Comparison of ENCODE assay signal across 9 cellular contexts in genomic region chr19:47280183-47280797, GRCh38. TPM values are rescaled to one million over a fixed set of nuclear protein-coding genes. Genes with fewer than 3 reads are reported as not detected.
A peak's percentile ranks its signal among the peaks of the same experiment; 100 is the strongest.
DNase-seq lines count a peak whose midpoint lies in the region; ATAC-seq, FAIRE-seq and TF ChIP-seq lines count a peak whose summit lies in the region.
"Had no signal": no experiment of that assay in that cellular context is flagged by ENCODE, and none has a peak within 500 bp of the region (broad histone marks: within the 10 kb centered on the region; RNA-seq: fewer than 3 reads in every experiment).

No MANE protein-coding gene starts in this region.

- H2BK15ac ChIP-seq in H9 (ENCODE audit: low read depth, low read length): no peak overlapping the region

- no peak overlapping the region for H3K56ac ChIP-seq in H9 (ENCODE audit: insufficient read length, low read depth, low read length)

- H4K5ac ChIP-seq in H9 (ENCODE audit: insufficient read length, low read depth, low read length): no peak overlapping the region

- BruUV-seq in endothelial cell of umbilical vein (replicated peaks; lab: Mats Ljungman, UMichigan): no TSS peak

- POLR2A ChIA-PET in activated CD4-positive, alpha-beta T cell treated with anti-CD3 and anti-CD28 coated beads for 36 hours (lab: Charles Lee): no interaction called here
- POLR2A ChIA-PET in endothelial cell of umbilical vein (lab: Charles Lee): no interaction called here

- H3K4me2 ChIP-seq in H9 (ENCODE audit: insufficient read depth, insufficient read length, low read length): no peak overlapping the region
- H3K4me2 ChIP-seq in endothelial cell of umbilical vein (ENCODE audit: insufficient read depth, low read length): no peak overlapping the region

- H3K79me2 ChIP-seq in H9 (ENCODE audit: insufficient read depth, low read length) (no peaks in the 10 kb centered on the region), endothelial cell of umbilical vein (ENCODE audit: control insufficient read depth, insufficient read depth, low read length) (no peaks in the 10 kb centered on the region)

- H3K4ac ChIP-seq in H9 (ENCODE audit: low read depth, low read length): no peak overlapping the region

- no peak overlapping the region for H2BK5ac ChIP-seq in H9 (ENCODE audit: insufficient read length, low read length)

- H3K9ac ChIP-seq in H9 (ENCODE audit: extremely low read depth, insufficient read length, low read length) (no peak overlapping the region), endothelial cell of umbilical vein (replicated peaks; ENCODE audit: extremely low read depth, insufficient read depth, low read length) (no peak overlapping the region)

- H2AK5ac ChIP-seq in H9 (ENCODE audit: insufficient read length, low read length): no peak overlapping the region

- CTCF ChIA-PET in activated CD4-positive, alpha-beta T cell treated with anti-CD3 and anti-CD28 coated beads for 36 hours (lab: Charles Lee): interaction anchor here (0.6 kb wide), 1 partner anchor 102 kb away, joined by 4 read pairs; no protein-coding TSS in a partner anchor
- CTCF ChIA-PET in endothelial cell of umbilical vein (lab: Charles Lee): interaction anchor here (0.8 to 1.2 kb wide), 4 partner anchors 11 to 148 kb away, joined by 3 to 6 read pairs (median 3); partner anchors contain the start of gene DHX34

- no peaks in the 10 kb centered on the region for H3K27me3 ChIP-seq in H9 (ENCODE audit: insufficient read depth, low read length)
- H3K27me3 ChIP-seq in endothelial cell of umbilical vein (ENCODE audit: control insufficient read depth in 2 of 2, insufficient read depth in 2 of 2, low read length in 2 of 2): no peaks in the 10 kb centered on the region
- H3K27me3 ChIP-seq in left lung: no peaks in the 10 kb centered on the region

- H3K27ac ChIP-seq in H9 (ENCODE audit: insufficient read length, low read depth, low read length): no peak overlapping the region
- no peak overlapping the region for H3K27ac ChIP-seq in endothelial cell of umbilical vein (ENCODE audit: insufficient read depth, low read depth, low read length)
- no peak overlapping the region for H3K27ac ChIP-seq in left lung

- H4K91ac ChIP-seq in H9 (ENCODE audit: insufficient read length, low read depth, low read length): no peak overlapping the region

- H3K4me3 Mint-ChIP-seq in H9: 0 out of 5 replicates have a peak overlapping the region, but pooled peaks of 1 of the 2 experiments have one; percentile 46
- no peak overlapping the region for H3K4me3 Mint-ChIP-seq in activated CD4-positive, alpha-beta T cell treated with anti-CD3 and anti-CD28 coated beads for 36 hours
- H3K4me3 Mint-ChIP-seq: dendritic cell treated with granulocyte-macrophage colony-stimulating factor and Interleukin-4, amounts not matched to agents 40 ng/mL and 50 ng/mL, for 4 days had no signal

- no peak for FAIRE-seq in endothelial cell of umbilical vein (lab: Jason Lieb, UNC)

- intact Hi-C loops in activated CD4-positive, alpha-beta T cell treated with anti-CD3 and anti-CD28 coated beads for 36 hours (cut with DNase I, micrococcal nuclease): loop anchor here in 1 of 2 experiments (5.0 kb wide), 2 partner anchors 112 to 427 kb away; no protein-coding TSS in a partner anchor
- intact Hi-C loops in endothelial cell of umbilical vein (cut with micrococcal nuclease) (loop anchor here (5.0 kb wide), 1 partner anchor 427 kb away; no protein-coding TSS in a partner anchor), left lung (cut with DNase I) (no loop called here)

- H4K8ac ChIP-seq in H9 (replicated peaks; ENCODE audit: insufficient read length, low read depth, low read length): no peak overlapping the region

- no peak overlapping the region for H2BK120ac ChIP-seq in H9 (ENCODE audit: low read depth, low read length, poor library complexity, severe bottlenecking)

- H3K36me3 Mint-ChIP-seq in H9 (ENCODE audit: insufficient read depth in 1 of 3, low read depth in 3 of 3): peaks cover 2 to 11% (median 6%) of the 10 kb centered on the region in 3 experiments; a peak in 4 of 7 replicates
- H3K36me3 Mint-ChIP-seq in activated CD4-positive, alpha-beta T cell treated with anti-CD3 and anti-CD28 coated beads for 36 hours (ENCODE audit: low read depth): peaks cover 9% of the 10 kb centered on the region

- H3K4me3 ChIP-seq in endothelial cell of umbilical vein (replicated peaks in 1 of 3; ENCODE audit: insufficient read depth in 1 of 3, low read depth in 1 of 3, low read length in 3 of 3) (no peak overlapping the region), left lung (no peak overlapping the region)

- DNase-seq in ACHN (peak; percentile 55), H9 (peak; percentile 85), endothelial cell of umbilical vein (ENCODE audit: low read depth, low spot score) (peak; percentile 23), left lung (no peak)
- peak; percentile 81 for DNase-seq in activated CD4-positive, alpha-beta T cell treated with anti-CD3 and anti-CD28 coated beads for 36 hours
- peak; percentile 46 for DNase-seq in stimulated activated CD4-positive, alpha-beta T cell treated with anti-CD3 and anti-CD28 coated beads, Interleukin-1b, Interleukin-23, amount 100 ng/mL, for 4 hours (ENCODE audit: low read depth in 2 of 2)

- peak; percentile 71 for TF ChIP-seq CTCF in H9 (conservative IDR thresholded peaks at IDR 0.05)
- TF ChIP-seq CTCF in endothelial cell of umbilical vein (IDR thresholded peaks at IDR 0.05; ENCODE audit: extremely low read depth in 1 of 2, insufficient read depth in 1 of 2, low read depth in 1 of 2, low read length in 2 of 2): peak; percentile 38 to 58
- TF ChIP-seq CTCF in left lung (IDR thresholded peaks at IDR 0.05): peak in 1 of 2 donors; percentile 30

- H3K9me3 ChIP-seq in H9 (ENCODE audit: control insufficient read depth, low read depth, low read length): no peaks in the 10 kb centered on the region
- H3K9me3 ChIP-seq in endothelial cell of umbilical vein (replicated peaks; ENCODE audit: control insufficient read depth, insufficient read depth, low read length): no peaks in the 10 kb centered on the region
- no peaks in the 10 kb centered on the region for H3K9me3 ChIP-seq in left lung

- H3K9me1 ChIP-seq in endothelial cell of umbilical vein (replicated peaks; ENCODE audit: control insufficient read depth, extremely low read depth, insufficient read depth, low read length): no peaks in the 10 kb centered on the region

- no peak overlapping the region for H3K18ac ChIP-seq in H9 (ENCODE audit: insufficient read length, low read depth, low read length)

- dilution Hi-C loops in endothelial cell of umbilical vein (cut with MboI; ENCODE audit: extremely low pct_ligation_motif_present, low sequenced_read_pairs): no loop called here

- H3K4me1 ChIP-seq in H9 (ENCODE audit: insufficient read depth, low read length) (no peaks in the 10 kb centered on the region), endothelial cell of umbilical vein (ENCODE audit: control insufficient read depth, extremely low read depth, insufficient read depth, low read length) (peaks cover 2% of the 10 kb centered on the region), left lung (peaks cover 11 to 17% of the 10 kb centered on the region in 2 donors)

- H4K20me1 ChIP-seq in H9 (ENCODE audit: control insufficient read depth, insufficient read depth, insufficient read length): no peaks in the 10 kb centered on the region
- H4K20me1 ChIP-seq in endothelial cell of umbilical vein (replicated peaks; ENCODE audit: control insufficient read depth, extremely low read depth, insufficient read depth, low read length): no peaks in the 10 kb centered on the region

- no peak overlapping the region for H3T11ph ChIP-seq in H9 (ENCODE audit: low read length)

- H3K79me1 ChIP-seq in H9 (ENCODE audit: insufficient read depth, low read depth, low read length, poor library complexity, severe bottlenecking): no peaks in the 10 kb centered on the region

- H3K9me3 Mint-ChIP-seq in H9: no peaks in the 10 kb centered on the region; a peak in 1 of 5 replicates
- H3K9me3 Mint-ChIP-seq in activated CD4-positive, alpha-beta T cell treated with anti-CD3 and anti-CD28 coated beads for 36 hours (ENCODE audit: low read depth): no peaks in the 10 kb centered on the region
- H3K9me3 Mint-ChIP-seq: dendritic cell treated with granulocyte-macrophage colony-stimulating factor and Interleukin-4, amounts not matched to agents 40 ng/mL and 50 ng/mL, for 4 days had no signal

- peak; percentile 74 for ATAC-seq in activated CD4-positive, alpha-beta T cell treated with anti-CD3 and anti-CD28 coated beads for 36 hours
- ATAC-seq in HG02642 (IDR thresholded peaks at IDR 0.05; ENCODE audit: poor library complexity, unreplicated experiment) (no peak), left lung (no peak), HG02571 (IDR thresholded peaks at IDR 0.05; ENCODE audit: unreplicated experiment) (no peak)

- H2AFZ ChIP-seq in H9 (ENCODE audit: low read length) (no peak overlapping the region), endothelial cell of umbilical vein (ENCODE audit: low read depth, low read length) (no peak overlapping the region)

- no peak overlapping the region for H3K14ac ChIP-seq in H9 (ENCODE audit: insufficient read depth, low read length)

- H2BK20ac ChIP-seq in H9 (ENCODE audit: low read depth, low read length, poor library complexity, severe bottlenecking): no peak overlapping the region

- H3K27me3 Mint-ChIP-seq in H9 (ENCODE audit: low read depth): peaks cover 11% of the 10 kb centered on the region
- no peaks in the 10 kb centered on the region for H3K27me3 Mint-ChIP-seq in activated CD4-positive, alpha-beta T cell treated with anti-CD3 and anti-CD28 coated beads for 36 hours

- no peaks in the 10 kb centered on the region for H3K36me3 ChIP-seq in endothelial cell of umbilical vein (ENCODE audit: control insufficient read depth in 2 of 2, extremely low read depth in 1 of 2, insufficient read depth in 2 of 2, low read length in 2 of 2)
- H3K36me3 ChIP-seq in left lung: no peaks in the 10 kb centered on the region

- H3K23ac ChIP-seq in H9 (ENCODE audit: insufficient read length, low read depth, low read length): no peak overlapping the region

- in situ Hi-C loops in ACHN (cut with HindIII; ENCODE audit: low pct_ligation_motif_present, low pct_unique_long_range_greater_than_20kb, low sequenced_read_pairs): no loop called here

- H2BK12ac ChIP-seq in H9 (ENCODE audit: insufficient read length, low read depth, low read length): no peak overlapping the region

- no peak for TF ChIP-seq POLR2A in endothelial cell of umbilical vein (IDR thresholded peaks at IDR 0.05; ENCODE audit: low read depth, low read length)

- WGBS in H9 (ENCODE audit: extremely low coverage, insufficient read length, low lambda C conversion rate): no CpG with 5 or more reads among the region's 13 CpGs

- H3K4me1 Mint-ChIP-seq in H9: peaks cover 7 to 11% of the 10 kb centered on the region in 2 experiments
- H3K4me1 Mint-ChIP-seq in activated CD4-positive, alpha-beta T cell treated with anti-CD3 and anti-CD28 coated beads for 36 hours: peaks cover 11% of the 10 kb centered on the region

- no peak overlapping the region; a peak in 1 of 7 replicates for H3K27ac Mint-ChIP-seq in H9
- no peak overlapping the region for H3K27ac Mint-ChIP-seq in activated CD4-positive, alpha-beta T cell treated with anti-CD3 and anti-CD28 coated beads for 36 hours

- H3K23me2 ChIP-seq in H9 (ENCODE audit: insufficient read length, low read depth, low read length, poor library complexity, severe bottlenecking): peaks cover 1% of the 10 kb centered on the region

RNA-seq across cellular contexts. Expression of gene INAFM1, which starts 5.6 kb away (rescaled TPM):
- 8.5 and 9.2 TPM in 2 replicates for total RNA-seq in H9 (2021)
- total RNA-seq in activated CD4-positive, alpha-beta T cell treated with anti-CD3 and anti-CD28 coated beads for 36 hours: 10 to 100 TPM; 11.7 to 13.2 TPM
- total RNA-seq in endothelial cell of umbilical vein: 8.3 and 9.4 TPM in 2 replicates
- polyA plus RNA-seq in endothelial cell of umbilical vein: 2.8 and 3.0 TPM in 2 replicates
- polyA plus RNA-seq in endothelial cell of umbilical vein (2011; cell fraction: cytosol; rRNA removed): 0.84 and 1.7 TPM in 2 replicates
- polyA plus RNA-seq in endothelial cell of umbilical vein (2011; cell fraction: nucleus; rRNA removed): 3.1 and 5.0 TPM in 2 replicates
- polyA plus RNA-seq in endothelial cell of umbilical vein (2012): 3.0 and 6.4 TPM in 2 replicates
- 0.55 and 1.1 TPM in 2 replicates for polyA minus RNA-seq in endothelial cell of umbilical vein
- not detected for polyA minus RNA-seq in endothelial cell of umbilical vein (2011; cell fraction: cytosol; rRNA and poly(A)+ RNA removed)
- 1.1 and 2.5 TPM in 2 replicates for polyA minus RNA-seq in endothelial cell of umbilical vein (2011; cell fraction: nucleus; rRNA and poly(A)+ RNA removed)
- total RNA-seq in left lung: 10 to 100 TPM; 22.1 to 22.2 TPM

RNA-seq across cellular contexts. Expression of gene CCDC9, which starts 24.0 kb away (rescaled TPM):
- total RNA-seq in H9 (2021) (34.4 and 36.9 TPM in 2 replicates), endothelial cell of umbilical vein (26.9 and 29.0 TPM in 2 replicates), left lung (10 to 100 TPM; 28.2 to 28.9 TPM)
- total RNA-seq in activated CD4-positive, alpha-beta T cell treated with anti-CD3 and anti-CD28 coated beads for 36 hours: 10 to 100 TPM; 22.4 to 30.6 TPM
- polyA plus RNA-seq in endothelial cell of umbilical vein: 4.6 and 6.0 TPM in 2 replicates
- polyA plus RNA-seq in endothelial cell of umbilical vein (2011; cell fraction: cytosol; rRNA removed): 4.2 and 5.1 TPM in 2 replicates
- 21.1 and 30.7 TPM in 2 replicates for polyA plus RNA-seq in endothelial cell of umbilical vein (2011; cell fraction: nucleus; rRNA removed)
- 14.2 and 25.1 TPM in 2 replicates for polyA plus RNA-seq in endothelial cell of umbilical vein (2012)
- polyA minus RNA-seq in endothelial cell of umbilical vein: 4.0 and 7.1 TPM in 2 replicates
- polyA minus RNA-seq in endothelial cell of umbilical vein (2011; cell fraction: cytosol; rRNA and poly(A)+ RNA removed): 4.5 TPM
- 11.6 and 17.7 TPM in 2 replicates for polyA minus RNA-seq in endothelial cell of umbilical vein (2011; cell fraction: nucleus; rRNA and poly(A)+ RNA removed)

RNA-seq across cellular contexts. Expression of gene C5AR1, which starts 29.4 kb away (rescaled TPM):
- total RNA-seq in H9 (2021): 1.8 TPM in 2 replicates
- total RNA-seq in activated CD4-positive, alpha-beta T cell treated with anti-CD3 and anti-CD28 coated beads for 36 hours: under 1 TPM; 0.41 to 0.79 TPM
- 0.49 TPM in 1 of 2 replicates, not detected in the other for total RNA-seq in endothelial cell of umbilical vein
- polyA plus RNA-seq in endothelial cell of umbilical vein: 0.11 and 0.16 TPM in 2 replicates
- 0.05 and 0.07 TPM in 2 replicates for polyA plus RNA-seq in endothelial cell of umbilical vein (2011; cell fraction: cytosol; rRNA removed)
- polyA plus RNA-seq in endothelial cell of umbilical vein (2011; cell fraction: nucleus; rRNA removed): 0.46 and 0.53 TPM in 2 replicates
- not detected in 2 replicates for polyA plus RNA-seq in endothelial cell of umbilical vein (2012)
- polyA minus RNA-seq in endothelial cell of umbilical vein: 0.30 TPM in 1 of 2 replicates, not detected in the other
- polyA minus RNA-seq in endothelial cell of umbilical vein (2011; cell fraction: cytosol; rRNA and poly(A)+ RNA removed): 2.7 TPM
- polyA minus RNA-seq in endothelial cell of umbilical vein (2011; cell fraction: nucleus; rRNA and poly(A)+ RNA removed): 0.34 TPM in 1 of 2 replicates, not detected in the other
- total RNA-seq in left lung: 100 to 1,000 TPM in 1 of 2 donors, 10 to 100 TPM in 1; 28.3 to 110 TPM

RNA-seq across cellular contexts. Expression of gene BBC3, which starts 49.3 kb away (rescaled TPM):
- total RNA-seq in H9 (2021): 23.2 and 24.8 TPM in 2 replicates
- total RNA-seq in activated CD4-positive, alpha-beta T cell treated with anti-CD3 and anti-CD28 coated beads for 36 hours: 10 to 100 TPM in 1 of 2 experiments, 1 to 10 TPM in 1; 8.1 to 12.0 TPM
- 27.6 and 35.7 TPM in 2 replicates for total RNA-seq in endothelial cell of umbilical vein
- 11.3 and 15.8 TPM in 2 replicates for polyA plus RNA-seq in endothelial cell of umbilical vein
- 5.6 and 9.7 TPM in 2 replicates for polyA plus RNA-seq in endothelial cell of umbilical vein (2011; cell fraction: cytosol; rRNA removed)
- polyA plus RNA-seq in endothelial cell of umbilical vein (2011; cell fraction: nucleus; rRNA removed): 16.7 and 16.8 TPM in 2 replicates
- polyA plus RNA-seq in endothelial cell of umbilical vein (2012): 9.7 and 16.2 TPM in 2 replicates
- polyA minus RNA-seq in endothelial cell of umbilical vein: 4.9 and 8.2 TPM in 2 replicates
- polyA minus RNA-seq in endothelial cell of umbilical vein (2011; cell fraction: cytosol; rRNA and poly(A)+ RNA removed): 5.2 TPM
- polyA minus RNA-seq in endothelial cell of umbilical vein (2011; cell fraction: nucleus; rRNA and poly(A)+ RNA removed): 5.9 and 8.8 TPM in 2 replicates
- total RNA-seq in left lung: 10 to 100 TPM in 1 of 2 donors, 1 to 10 TPM in 1; 8.7 to 13.8 TPM

RNA-seq across cellular contexts. Expression of gene C5AR2, which starts 51.7 kb away (rescaled TPM):
- total RNA-seq in H9 (2021) (not detected in 2 replicates), endothelial cell of umbilical vein (not detected in 2 replicates), left lung (10 to 100 TPM in 1 of 2 donors, 1 to 10 TPM in 1; 3.4 to 11.2 TPM)
- not detected for total RNA-seq in activated CD4-positive, alpha-beta T cell treated with anti-CD3 and anti-CD28 coated beads for 36 hours
- not detected in 2 replicates for polyA plus RNA-seq in endothelial cell of umbilical vein
- not detected in 2 replicates for polyA plus RNA-seq in endothelial cell of umbilical vein (2011; cell fraction: cytosol; rRNA removed)
- polyA plus RNA-seq in endothelial cell of umbilical vein (2011; cell fraction: nucleus; rRNA removed): not detected in 2 replicates
- polyA plus RNA-seq in endothelial cell of umbilical vein (2012): not detected in 2 replicates
- polyA minus RNA-seq in endothelial cell of umbilical vein: not detected in 2 replicates
- polyA minus RNA-seq in endothelial cell of umbilical vein (2011; cell fraction: cytosol; rRNA and poly(A)+ RNA removed): 5.9 TPM
- not detected in 2 replicates for polyA minus RNA-seq in endothelial cell of umbilical vein (2011; cell fraction: nucleus; rRNA and poly(A)+ RNA removed)

Comparison
In these comparisons a context has a peak if more than half of its experiments do, and no peak if none do; other contexts are left out.
1. DNase-seq: peak in ACHN (single experiment), H9 (single experiment), activated CD4-positive, alpha-beta T cell treated with anti-CD3 and anti-CD28 coated beads for 36 hours (single experiment), endothelial cell of umbilical vein (single experiment) and stimulated activated CD4-positive, alpha-beta T cell treated with anti-CD3 and anti-CD28 coated beads, Interleukin-1b, Interleukin-23, amount 100 ng/mL, for 4 hours (2 of 2); none in left lung (0 of 2).
2. RNA of gene C5AR1, which starts 29.4 kb away (total RNA-seq): 28.3 to 110 TPM in left lung; 1.8 TPM in H9, 0.41 to 0.79 TPM in activated CD4-positive, alpha-beta T cell treated with anti-CD3 and anti-CD28 coated beads for 36 hours and 0.49 TPM in endothelial cell of umbilical vein; every median in the first group is over 10 times any median in the second.